9 cellular contexts compared by ENCODE assay signal in the genomic region with DNA sequence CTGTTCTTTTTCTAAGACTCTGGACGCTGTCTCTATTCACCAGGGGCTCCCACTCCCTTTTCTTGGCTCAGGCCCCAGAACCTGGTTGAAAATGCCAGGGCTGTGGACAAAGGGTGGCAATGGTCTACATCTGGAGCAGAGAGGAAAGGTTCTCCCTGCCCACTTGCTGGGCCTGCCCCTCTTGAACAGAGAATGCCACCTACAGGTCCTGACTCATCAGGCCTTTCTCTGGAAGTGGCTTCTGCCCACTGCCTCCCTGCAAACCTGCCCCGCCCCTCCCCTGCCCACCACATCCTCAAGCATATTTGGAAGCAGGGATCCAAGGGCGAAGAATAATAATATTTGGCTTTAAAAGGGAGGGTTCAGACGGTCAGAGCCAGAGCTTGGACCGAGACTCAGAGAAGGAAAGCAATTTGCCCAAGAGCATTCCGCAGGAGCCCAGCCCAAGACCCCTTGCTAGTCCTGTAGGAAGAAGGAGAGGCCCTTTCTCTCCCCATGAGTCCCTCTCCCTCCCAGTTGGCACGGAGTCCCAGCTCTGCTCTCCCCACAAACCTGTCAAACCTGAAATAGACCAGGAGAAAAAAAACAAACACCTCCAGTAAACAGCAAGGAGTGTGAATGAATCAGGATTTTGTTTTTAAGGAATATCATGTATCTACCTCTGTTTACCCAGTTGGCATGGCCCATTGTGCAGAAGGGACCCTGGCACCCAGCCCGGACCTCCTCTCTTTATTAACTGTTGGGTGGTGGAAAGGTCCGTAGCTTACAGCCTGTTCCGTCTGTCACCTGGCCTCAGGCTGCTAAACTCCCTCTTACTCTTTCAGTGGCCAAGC. TPM values are rescaled to one million over a fixed set of nuclear protein-coding genes. Genes with fewer than 3 reads are reported as not detected.
DNase-seq lines count a peak whose midpoint lies in the region; ATAC-seq and TF ChIP-seq lines count a peak whose summit lies in the region.
"Had no signal": no experiment of that assay in that cellular context is flagged by ENCODE, and none has a peak within 500 bp of the region (broad histone marks: within the 10 kb centered on the region; RNA-seq: fewer than 3 reads in every experiment).

No MANE protein-coding gene starts in this region.

- no peak overlapping the region for H2AK5ac ChIP-seq in trophoblast cell (ENCODE audit: low read length)

- H2BK12ac ChIP-seq in trophoblast cell (ENCODE audit: low read length): peak overlapping the region; percentile 84

- peaks cover 3% of the 10 kb centered on the region for H3K79me2 ChIP-seq in trophoblast cell (ENCODE audit: control insufficient read depth, insufficient read depth, low read length, poor library complexity)

- peak; percentile 70 for DNase-seq in activated CD4-positive, alpha-beta T cell treated with anti-CD3 and anti-CD28 coated beads for 48 hours
- no peak for DNase-seq in activated CD4-positive, alpha-beta T cell treated with anti-CD3 and anti-CD28 coated beads, Interleukin-2, amount 50 U/mL, for 1 hour
- DNase-seq in NCI-H226: peak; percentile 66
- peak; percentile 91 to 96 for DNase-seq in breast epithelium (ENCODE audit: low spot score in 2 of 2)
- DNase-seq in trophoblast cell: peak; percentile 43 to 74
- DNase-seq in HuH-7 (ENCODE audit: low spot score): no peak
- DNase-seq in ovary: no peak
- DNase-seq: CD4-positive, CD25-positive, alpha-beta regulatory T cell had no signal

- H3K27ac ChIP-seq in breast epithelium (peak overlapping the region; percentile 92 to 98), trophoblast cell (ENCODE audit: low read depth, low read length) (no peak overlapping the region), ovary (peak overlapping the region in 1 of 2 donors; percentile 49)

- TF ChIP-seq EP300 in ovary (IDR thresholded peaks at IDR 0.05): no peak

- no peak for TF ChIP-seq POLR2A in breast epithelium (IDR thresholded peaks at IDR 0.05)
- TF ChIP-seq POLR2A in ovary (IDR thresholded peaks at IDR 0.05): no peak

- peak overlapping the region; percentile 11 for H4K91ac ChIP-seq in trophoblast cell (ENCODE audit: low read depth, low read length)

- H3K9ac ChIP-seq in trophoblast cell (ENCODE audit: low read length): no peak overlapping the region

- H3K27me3 ChIP-seq in breast epithelium: no peaks in the 10 kb centered on the region
- H3K27me3 ChIP-seq in trophoblast cell (ENCODE audit: insufficient read depth, low read length): no peaks in the 10 kb centered on the region
- H3K27me3 ChIP-seq in ovary: no peaks in the 10 kb centered on the region

- no peaks in the 10 kb centered on the region for H3K36me3 ChIP-seq in breast epithelium
- no peaks in the 10 kb centered on the region for H3K36me3 ChIP-seq in trophoblast cell (ENCODE audit: control insufficient read depth in 1 of 2, insufficient read depth in 2 of 2, low read length in 2 of 2)
- H3K36me3 ChIP-seq in ovary: no peaks in the 10 kb centered on the region

- H3K4me2 ChIP-seq in trophoblast cell (ENCODE audit: low read length): peak overlapping the region; percentile 21

- no peak overlapping the region for H4K12ac ChIP-seq in trophoblast cell (ENCODE audit: low read depth, low read length)

- no peaks in the 10 kb centered on the region for H3K9me3 ChIP-seq in breast epithelium
- H3K9me3 ChIP-seq in trophoblast cell (ENCODE audit: insufficient read depth, low read depth, low read length): no peaks in the 10 kb centered on the region
- H3K9me3 ChIP-seq in ovary: no peaks in the 10 kb centered on the region

- WGBS in trophoblast cell (ENCODE audit: extremely low coverage, insufficient coverage, insufficient read length): no CpG with 5 or more reads among the region's 10 CpGs
- WGBS in ovary, 3 donors: 22 to 33% (median 28%) methylated on average over 10 of the region's 10 CpGs

- H4K8ac ChIP-seq in trophoblast cell (ENCODE audit: low read depth, low read length): no peak overlapping the region

- H3K14ac ChIP-seq in trophoblast cell (ENCODE audit: low read length): peak overlapping the region; percentile 46

- peaks cover 15 to 53% of the 10 kb centered on the region in 2 donors for H3K4me1 ChIP-seq in breast epithelium
- peaks cover 29% of the 10 kb centered on the region in 2 experiments for H3K4me1 ChIP-seq in trophoblast cell (ENCODE audit: control insufficient read depth in 1 of 2, insufficient read depth in 2 of 2, low read length in 2 of 2)
- H3K4me1 ChIP-seq in ovary (ENCODE audit: insufficient read depth): peaks cover 9% of the 10 kb centered on the region

- intact Hi-C loops in breast epithelium (cut with DNase I; ENCODE audit: low total_unique reads) (loop anchor here (10.0 kb wide), 1 partner anchor 1510 kb away; a partner anchor contains a TSS), ovary (cut with DNase I) (no loop called here)

- H3K18ac ChIP-seq in trophoblast cell (ENCODE audit: low read length): no peak overlapping the region

- peak overlapping the region; percentile 21 for H2AFZ ChIP-seq in trophoblast cell (ENCODE audit: insufficient read depth, low read length, poor library complexity)

- peak overlapping the region in 2 of 3 donors; percentile 4 for H3K4me3 ChIP-seq in breast epithelium
- no peak overlapping the region for H3K4me3 ChIP-seq in trophoblast cell (ENCODE audit: low read depth, low read length)
- H3K4me3 ChIP-seq in ovary: no peak overlapping the region

- H3K23ac ChIP-seq in trophoblast cell (ENCODE audit: low read length): no peak overlapping the region

- H2BK5ac ChIP-seq in trophoblast cell (ENCODE audit: low read depth, low read length, poor library complexity): peak overlapping the region; percentile 21

- no peak for TF ChIP-seq CTCF in breast epithelium (IDR thresholded peaks at IDR 0.05)
- no peak for TF ChIP-seq CTCF in ovary (IDR thresholded peaks at IDR 0.05)

- peak overlapping the region; percentile 25 for H2BK120ac ChIP-seq in trophoblast cell (ENCODE audit: insufficient read depth, low read length, poor library complexity)

- no peak overlapping the region for H3K4ac ChIP-seq in trophoblast cell (ENCODE audit: low read depth, low read length)

- peaks cover 12% of the 10 kb centered on the region for H3K79me1 ChIP-seq in trophoblast cell (ENCODE audit: low read length)

- ATAC-seq in HG03469 (IDR thresholded peaks at IDR 0.05; ENCODE audit: unreplicated experiment): no peak

RNA-seq across cellular contexts. Expression of a gene that starts 37.8 kb away (rescaled TPM):
- total RNA-seq in breast epithelium (10 to 100 TPM; 19.0 to 45.9 (median 43.2) TPM), ovary (100 to 1,000 TPM in 1 of 7 donors, 10 to 100 TPM in 6; 46.8 to 102 (median 75.7) TPM)
- polyA plus RNA-seq in trophoblast cell (2013): 79.8 and 92.5 TPM in 2 replicates
- polyA plus RNA-seq in ovary: 10 to 100 TPM; 18.8 to 84.2 TPM

Comparison
In these comparisons a context has a peak if more than half of its experiments do, and no peak if none do; other contexts are left out.
1. DNase-seq: peak in activated CD4-positive, alpha-beta T cell treated with anti-CD3 and anti-CD28 coated beads for 48 hours (single experiment), NCI-H226 (single experiment), breast epithelium (2 of 2) and trophoblast cell (2 of 2); none in activated CD4-positive, alpha-beta T cell treated with anti-CD3 and anti-CD28 coated beads, Interleukin-2, amount 50 U/mL, for 1 hour (single experiment), HuH-7 (single experiment) and ovary (0 of 5).
2. H3K4me3 ChIP-seq: peak in breast epithelium (2 of 3); none in trophoblast cell (single experiment) and ovary (single experiment).